Comparison of ENCODE assay signal across 8 cellular contexts in genomic region chr6:26538936-26539615, GRCh38. TPM values are rescaled to one million over a fixed set of nuclear protein-coding genes. Genes with fewer than 3 reads are reported as not detected.
DNase-seq lines count a peak whose midpoint lies in the region; ATAC-seq and TF ChIP-seq lines count a peak whose summit lies in the region.

No MANE protein-coding gene starts in this region.

- H3K27me3 ChIP-seq in skeletal muscle tissue (ENCODE audit: control insufficient read depth in 3 of 3, insufficient read depth in 3 of 3, low read length in 3 of 3) = no peaks in the 10 kb centered on the region

- peaks cover 20% of the 10 kb centered on the region for H3K27me3 Mint-ChIP-seq in glutamatergic neuron (ENCODE audit: unreplicated experiment)

- H3K4me3 ChIP-seq in WI38 (ENCODE audit: low read depth, low read length) = peak overlapping the region; percentile 85
- H3K4me3 ChIP-seq in skeletal muscle tissue (ENCODE audit: low read length in 3 of 3) = peak overlapping the region; percentile 87 to 95 (median 90)

- peak overlapping the region; percentile 89 for H3K27ac Mint-ChIP-seq in glutamatergic neuron (ENCODE audit: unreplicated experiment)

- peaks cover 0 to 7% (median 4%) of the 10 kb centered on the region in 3 donors for H3K36me3 ChIP-seq in skeletal muscle tissue (ENCODE audit: control insufficient read depth in 3 of 3, insufficient read depth in 3 of 3, low read length in 3 of 3)

- TF ChIP-seq CTCF in WI38 (IDR thresholded peaks at IDR 0.05; ENCODE audit: low read depth, low read length) (no peak), glutamatergic neuron (IDR thresholded peaks at IDR 0.05; ENCODE audit: partially characterized antibody, unreplicated experiment) (no peak)

- H3K4me1 ChIP-seq in skeletal muscle tissue (ENCODE audit: control insufficient read depth in 3 of 3, insufficient read depth in 3 of 3, low read length in 3 of 3) = peaks cover 18 to 34% (median 26%) of the 10 kb centered on the region in 3 donors

- no peaks in the 10 kb centered on the region for H3K9me3 ChIP-seq in skeletal muscle tissue (ENCODE audit: control insufficient read depth in 3 of 3, low read length in 3 of 3)

- CTCF ChIA-PET in HEK293T (lab: Yijun Ruan, JAX) = no interaction called here

- intact Hi-C loops in left colon (cut with DNase I, micrococcal nuclease) = no loop called here

- peak overlapping the region; percentile 96 for H3K4me3 Mint-ChIP-seq in glutamatergic neuron (ENCODE audit: unreplicated experiment)

- peak overlapping the region; percentile 86 to 94 (median 91) for H3K9ac ChIP-seq in skeletal muscle tissue (ENCODE audit: low read depth in 1 of 3, low read length in 3 of 3)

- POLR2A ChIA-PET in HEK293T (lab: Yijun Ruan, JAX) = interaction anchor here (0.8 to 4.0 kb wide), 8 partner anchors 9 to 193 kb away, joined by 3 to 45 read pairs (median 6); no protein-coding TSS in a partner anchor

- DNase-seq in HEK293T (ENCODE audit: extremely low spot score) (no peak), glutamatergic neuron (no peak), CD1c-positive myeloid dendritic cell (ENCODE audit: extremely low spot score) (no peak), cerebellar nuclear complex (lab: John Stamatoyannopoulos, UW) (no peak), left colon (no peak), mesenteric fat pad (ENCODE audit: low spot score) (no peak)

- peak overlapping the region; percentile 93 for H3K27ac ChIP-seq in skeletal muscle tissue (ENCODE audit: low read depth, low read length)

- peaks cover 21% of the 10 kb centered on the region for H3K4me1 Mint-ChIP-seq in glutamatergic neuron (ENCODE audit: low read depth, unreplicated experiment)

- peaks cover 24% of the 10 kb centered on the region for H3K9me3 Mint-ChIP-seq in glutamatergic neuron (ENCODE audit: unreplicated experiment)

- no peak for ATAC-seq in left colon

- no peaks in the 10 kb centered on the region for H3K36me3 Mint-ChIP-seq in glutamatergic neuron (ENCODE audit: unreplicated experiment)

TF ChIP-seq in HEK293T, 16 proteins besides CTCF, POLR2A, EP300 and RAD21:
- TF ChIP-seq LEF1 (IDR thresholded peaks at IDR 0.05; ENCODE audit: borderline replicate concordance) = no peak
- no peak for TF ChIP-seq CTBP1 (IDR thresholded peaks at IDR 0.05; ENCODE audit: borderline replicate concordance)
- 0 out of 2 replicates have a peak, but pooled peaks have one; percentile 23 for TF ChIP-seq L3MBTL2 (conservative IDR thresholded peaks at IDR 0.05)

RNA-seq across cellular contexts. Expression of gene HMGN4, which starts 0.9 kb away (rescaled TPM):
- 56.9 TPM for total RNA-seq in glutamatergic neuron (ENCODE audit: unreplicated experiment)
- total RNA-seq in skeletal muscle tissue = 45.9 TPM
- 10 to 100 TPM; 54.9 to 55.7 TPM for total RNA-seq in left colon
- 52.6 TPM for total RNA-seq in mesenteric fat pad

RNA-seq across cellular contexts. Expression of gene BTN1A1, which starts 39.0 kb away (rescaled TPM):
- total RNA-seq in glutamatergic neuron (ENCODE audit: unreplicated experiment) (not detected), skeletal muscle tissue (not detected), left colon (not detected), mesenteric fat pad (not detected)

RNA-seq across cellular contexts. Expression of gene ABT1, which starts 57.7 kb away (rescaled TPM):
- total RNA-seq in glutamatergic neuron (ENCODE audit: unreplicated experiment) (15.9 TPM), skeletal muscle tissue (16.2 TPM), left colon (10 to 100 TPM; 12.7 to 15.4 TPM), mesenteric fat pad (12.0 TPM)
